Comparison of ENCODE assay signal across 1 cellular context in the genomic region with DNA sequence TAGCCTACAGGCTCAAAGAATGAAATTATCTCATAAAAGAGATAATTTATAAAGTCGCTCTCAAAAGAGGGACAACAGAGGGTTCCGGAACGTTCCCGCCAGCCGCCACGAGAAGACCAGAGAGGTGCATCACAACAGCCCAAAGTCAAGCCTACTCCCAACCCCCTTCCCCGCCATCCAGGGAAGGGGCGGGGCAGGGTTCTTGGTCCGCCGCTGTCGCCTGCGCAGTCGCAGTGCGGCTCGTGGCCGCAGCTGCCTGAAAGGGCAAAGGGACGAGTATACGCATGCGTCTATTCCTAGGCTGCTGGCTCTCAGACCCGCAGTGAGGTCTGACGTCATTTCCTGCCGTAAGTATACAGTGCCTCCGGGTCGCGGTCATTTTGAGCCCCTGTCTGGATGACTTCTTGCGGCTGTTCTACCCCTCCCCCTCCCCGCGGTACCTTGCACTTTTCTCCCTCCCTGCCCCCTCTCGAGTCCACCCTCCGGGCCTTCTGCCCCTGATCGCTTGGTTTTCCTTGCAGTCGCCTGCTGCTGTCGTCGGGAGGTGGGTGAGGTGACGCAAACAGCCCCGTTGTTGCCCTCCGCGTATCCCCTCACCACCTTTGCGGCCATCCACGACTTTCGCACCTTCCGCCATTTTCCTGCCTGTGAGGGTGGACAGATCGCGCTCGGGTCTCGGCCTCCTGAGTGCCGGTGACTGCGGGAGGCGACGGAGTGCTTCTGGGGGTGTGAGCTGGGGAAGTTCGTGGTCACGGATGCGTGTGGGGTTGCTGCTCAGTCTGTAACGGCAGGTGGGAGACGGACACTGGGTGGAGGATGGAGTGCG.
A peak's percentile ranks its signal among the peaks of the same experiment; 100 is the strongest.
TF ChIP-seq lines count a peak whose summit lies in the region.

A gene with protein sequence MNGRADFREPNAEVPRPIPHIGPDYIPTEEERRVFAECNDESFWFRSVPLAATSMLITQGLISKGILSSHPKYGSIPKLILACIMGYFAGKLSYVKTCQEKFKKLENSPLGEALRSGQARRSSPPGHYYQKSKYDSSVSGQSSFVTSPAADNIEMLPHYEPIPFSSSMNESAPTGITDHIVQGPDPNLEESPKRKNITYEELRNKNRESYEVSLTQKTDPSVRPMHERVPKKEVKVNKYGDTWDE (plus strand): TSS at position 383 of the 826 bp plus-strand sequence. CDS start 1,537 bp downstream, outside the sequence.

TF ChIP-seq in K562, 482 proteins besides CTCF, POLR2A, EP300 and RAD21 (continued from another document and continues in another):
- TF ChIP-seq BCL6 (CRISPR knock-in tag; IDR thresholded peaks at IDR 0.05), result no peak
- TF ChIP-seq, protein P1, sequence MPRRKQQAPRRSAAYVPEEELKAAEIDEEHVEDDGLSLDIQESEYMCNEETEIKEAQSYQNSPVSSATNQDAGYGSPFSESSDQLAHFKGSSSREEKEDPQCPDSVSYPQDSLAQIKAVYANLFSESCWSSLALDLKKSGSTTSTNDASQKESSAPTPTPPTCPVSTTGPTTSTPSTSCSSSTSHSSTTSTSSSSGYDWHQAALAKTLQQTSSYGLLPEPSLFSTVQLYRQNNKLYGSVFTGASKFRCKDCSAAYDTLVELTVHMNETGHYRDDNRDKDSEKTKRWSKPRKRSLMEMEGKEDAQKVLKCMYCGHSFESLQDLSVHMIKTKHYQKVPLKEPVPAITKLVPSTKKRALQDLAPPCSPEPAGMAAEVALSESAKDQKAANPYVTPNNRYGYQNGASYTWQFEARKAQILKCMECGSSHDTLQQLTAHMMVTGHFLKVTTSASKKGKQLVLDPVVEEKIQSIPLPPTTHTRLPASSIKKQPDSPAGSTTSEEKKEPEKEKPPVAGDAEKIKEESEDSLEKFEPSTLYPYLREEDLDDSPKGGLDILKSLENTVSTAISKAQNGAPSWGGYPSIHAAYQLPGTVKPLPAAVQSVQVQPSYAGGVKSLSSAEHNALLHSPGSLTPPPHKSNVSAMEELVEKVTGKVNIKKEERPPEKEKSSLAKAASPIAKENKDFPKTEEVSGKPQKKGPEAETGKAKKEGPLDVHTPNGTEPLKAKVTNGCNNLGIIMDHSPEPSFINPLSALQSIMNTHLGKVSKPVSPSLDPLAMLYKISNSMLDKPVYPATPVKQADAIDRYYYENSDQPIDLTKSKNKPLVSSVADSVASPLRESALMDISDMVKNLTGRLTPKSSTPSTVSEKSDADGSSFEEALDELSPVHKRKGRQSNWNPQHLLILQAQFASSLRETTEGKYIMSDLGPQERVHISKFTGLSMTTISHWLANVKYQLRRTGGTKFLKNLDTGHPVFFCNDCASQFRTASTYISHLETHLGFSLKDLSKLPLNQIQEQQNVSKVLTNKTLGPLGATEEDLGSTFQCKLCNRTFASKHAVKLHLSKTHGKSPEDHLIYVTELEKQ (CRISPR knock-in tag; IDR thresholded peaks at IDR 0.05), result no peak
- TF ChIP-seq SRSF3 (IDR thresholded peaks at IDR 0.05; ENCODE audit: insufficient read depth, low read length), result no peak
- TF ChIP-seq, protein P2, sequence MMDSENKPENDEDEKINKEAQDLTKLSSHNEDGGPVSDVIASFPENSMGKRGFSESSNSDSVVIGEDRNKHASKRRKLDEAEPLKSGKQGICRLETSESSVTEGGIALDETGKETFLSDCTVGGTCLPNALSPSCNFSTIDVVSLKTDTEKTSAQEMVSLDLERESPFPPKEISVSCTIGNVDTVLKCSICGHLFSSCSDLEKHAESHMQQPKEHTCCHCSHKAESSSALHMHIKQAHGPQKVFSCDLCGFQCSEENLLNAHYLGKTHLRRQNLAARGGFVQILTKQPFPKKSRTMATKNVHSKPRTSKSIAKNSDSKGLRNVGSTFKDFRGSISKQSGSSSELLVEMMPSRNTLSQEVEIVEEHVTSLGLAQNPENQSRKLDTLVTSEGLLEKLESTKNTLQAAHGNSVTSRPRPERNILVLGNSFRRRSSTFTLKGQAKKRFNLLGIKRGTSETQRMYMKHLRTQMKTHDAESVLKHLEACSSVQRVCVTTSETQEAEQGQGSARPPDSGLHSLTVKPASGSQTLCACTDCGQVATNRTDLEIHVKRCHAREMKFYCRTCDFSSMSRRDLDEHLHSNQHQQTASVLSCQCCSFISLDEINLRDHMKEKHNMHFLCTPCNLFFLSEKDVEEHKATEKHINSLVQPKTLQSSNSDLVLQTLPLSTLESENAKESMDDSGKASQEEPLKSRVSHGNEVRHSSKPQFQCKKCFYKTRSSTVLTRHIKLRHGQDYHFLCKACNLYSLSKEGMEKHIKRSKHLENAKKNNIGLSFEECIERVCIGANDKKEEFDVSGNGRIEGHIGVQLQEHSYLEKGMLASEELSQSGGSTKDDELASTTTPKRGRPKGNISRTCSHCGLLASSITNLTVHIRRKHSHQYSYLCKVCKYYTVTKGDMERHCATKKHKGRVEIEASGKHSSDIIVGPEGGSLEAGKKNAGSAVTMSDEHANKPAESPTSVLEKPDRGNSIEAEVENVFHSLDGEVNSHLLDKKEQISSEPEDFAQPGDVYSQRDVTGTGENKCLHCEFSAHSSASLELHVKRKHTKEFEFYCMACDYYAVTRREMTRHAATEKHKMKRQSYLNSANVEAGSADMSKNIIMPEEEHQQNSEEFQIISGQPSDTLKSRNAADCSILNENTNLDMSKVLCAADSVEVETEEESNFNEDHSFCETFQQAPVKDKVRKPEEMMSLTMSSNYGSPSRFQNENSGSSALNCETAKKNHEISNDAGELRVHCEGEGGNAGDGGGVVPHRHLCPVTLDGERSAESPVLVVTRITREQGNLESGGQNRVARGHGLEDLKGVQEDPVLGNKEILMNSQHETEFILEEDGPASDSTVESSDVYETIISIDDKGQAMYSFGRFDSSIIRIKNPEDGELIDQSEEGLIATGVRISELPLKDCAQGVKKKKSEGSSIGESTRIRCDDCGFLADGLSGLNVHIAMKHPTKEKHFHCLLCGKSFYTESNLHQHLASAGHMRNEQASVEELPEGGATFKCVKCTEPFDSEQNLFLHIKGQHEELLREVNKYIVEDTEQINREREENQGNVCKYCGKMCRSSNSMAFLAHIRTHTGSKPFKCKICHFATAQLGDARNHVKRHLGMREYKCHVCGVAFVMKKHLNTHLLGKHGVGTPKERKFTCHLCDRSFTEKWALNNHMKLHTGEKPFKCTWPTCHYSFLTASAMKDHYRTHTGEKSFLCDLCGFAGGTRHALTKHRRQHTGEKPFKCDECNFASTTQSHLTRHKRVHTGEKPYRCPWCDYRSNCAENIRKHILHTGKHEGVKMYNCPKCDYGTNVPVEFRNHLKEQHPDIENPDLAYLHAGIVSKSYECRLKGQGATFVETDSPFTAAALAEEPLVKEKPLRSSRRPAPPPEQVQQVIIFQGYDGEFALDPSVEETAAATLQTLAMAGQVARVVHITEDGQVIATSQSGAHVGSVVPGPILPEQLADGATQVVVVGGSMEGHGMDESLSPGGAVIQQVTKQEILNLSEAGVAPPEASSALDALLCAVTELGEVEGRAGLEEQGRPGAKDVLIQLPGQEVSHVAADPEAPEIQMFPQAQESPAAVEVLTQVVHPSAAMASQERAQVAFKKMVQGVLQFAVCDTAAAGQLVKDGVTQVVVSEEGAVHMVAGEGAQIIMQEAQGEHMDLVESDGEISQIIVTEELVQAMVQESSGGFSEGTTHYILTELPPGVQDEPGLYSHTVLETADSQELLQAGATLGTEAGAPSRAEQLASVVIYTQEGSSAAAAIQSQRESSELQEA (IDR thresholded peaks at IDR 0.05; ENCODE audit: low read depth), result no peak
- no peak for TF ChIP-seq RBM25 (IDR thresholded peaks at IDR 0.05; ENCODE audit: low read depth, low read length, severe bottlenecking)
- peak; percentile 66 for TF ChIP-seq LEF1 (IDR thresholded peaks at IDR 0.05)
- no peak for TF ChIP-seq POLR2AphosphoS2 (IDR thresholded peaks at IDR 0.05; ENCODE audit: low read length)
- TF ChIP-seq ZNF764 (CRISPR knock-in tag; IDR thresholded peaks at IDR 0.05; ENCODE audit: low read depth), result no peak
- no peak; the same call in 1 of the 2 replicates for TF ChIP-seq SMAD4 (CRISPR knock-in tag; conservative IDR thresholded peaks at IDR 0.05)
- TF ChIP-seq SAP30 (IDR thresholded peaks at IDR 0.05; ENCODE audit: borderline replicate concordance, insufficient read depth, low read depth, low read length, poor library complexity, severe bottlenecking), result peak; percentile 54
- TF ChIP-seq NR4A1 (CRISPR knock-in tag; IDR thresholded peaks at IDR 0.05), result no peak
- TF ChIP-seq NR4A1 (tag; IDR thresholded peaks at IDR 0.05), result peak; percentile 67
- TF ChIP-seq RFX1 (IDR thresholded peaks at IDR 0.05), result no peak
- TF ChIP-seq, protein P3, sequence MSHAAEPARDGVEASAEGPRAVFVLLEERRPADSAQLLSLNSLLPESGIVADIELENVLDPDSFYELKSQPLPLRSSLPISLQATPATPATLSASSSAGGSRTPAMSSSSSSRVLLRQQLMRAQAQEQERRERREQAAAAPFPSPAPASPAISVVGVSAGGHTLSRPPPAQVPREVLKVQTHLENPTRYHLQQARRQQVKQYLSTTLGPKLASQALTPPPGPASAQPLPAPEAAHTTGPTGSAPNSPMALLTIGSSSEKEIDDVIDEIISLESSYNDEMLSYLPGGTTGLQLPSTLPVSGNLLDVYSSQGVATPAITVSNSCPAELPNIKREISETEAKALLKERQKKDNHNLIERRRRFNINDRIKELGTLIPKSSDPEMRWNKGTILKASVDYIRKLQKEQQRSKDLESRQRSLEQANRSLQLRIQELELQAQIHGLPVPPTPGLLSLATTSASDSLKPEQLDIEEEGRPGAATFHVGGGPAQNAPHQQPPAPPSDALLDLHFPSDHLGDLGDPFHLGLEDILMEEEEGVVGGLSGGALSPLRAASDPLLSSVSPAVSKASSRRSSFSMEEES (CRISPR knock-in tag; IDR thresholded peaks at IDR 0.05), result no peak
- peak; percentile 99; the same call in 1 of the 2 replicates for TF ChIP-seq BRD4 (IDR thresholded peaks at IDR 0.05)
- peak; percentile 62 for TF ChIP-seq MTA2 (IDR thresholded peaks at IDR 0.05; ENCODE audit: low read depth)
- TF ChIP-seq KDM2B (CRISPR knock-in tag; IDR thresholded peaks at IDR 0.05), result no peak
- TF ChIP-seq ZNF639 (CRISPR knock-in tag; conservative IDR thresholded peaks at IDR 0.05 in 1 of 2, IDR thresholded peaks at IDR 0.05 in 1 of 2), result peak in 1 of 2 experiments; percentile 84; a peak in 2 of 4 replicates
- peak; percentile 95 for TF ChIP-seq ZBTB2 (IDR thresholded peaks at IDR 0.05)
- TF ChIP-seq PURB (CRISPR knock-in tag; IDR thresholded peaks at IDR 0.05; ENCODE audit: low read depth), result no peak
- TF ChIP-seq KLF6 (CRISPR knock-in tag; IDR thresholded peaks at IDR 0.05; ENCODE audit: borderline replicate concordance), result no peak
- TF ChIP-seq HMGN3 (IDR thresholded peaks at IDR 0.05; ENCODE audit: borderline replicate concordance, extremely low read depth, insufficient read length, low read depth, low read length), result no peak
- TF ChIP-seq CREB3 (tag; conservative IDR thresholded peaks at IDR 0.05; ENCODE audit: low read depth), result no peak
- TF ChIP-seq ZFP36 (IDR thresholded peaks at IDR 0.05; ENCODE audit: low read depth, low read length, partially characterized antibody), result peak; percentile 65
- TF ChIP-seq PBX2 (CRISPR knock-in tag; IDR thresholded peaks at IDR 0.05; ENCODE audit: low read depth), result no peak
- TF ChIP-seq PBX2 (tag; conservative IDR thresholded peaks at IDR 0.05; ENCODE audit: low read depth), result no peak
- TF ChIP-seq GABPB2 (CRISPR knock-in tag; conservative IDR thresholded peaks at IDR 0.05), result no peak
- TF ChIP-seq PHTF2 (CRISPR knock-in tag; IDR thresholded peaks at IDR 0.05), result no peak
- no peak for TF ChIP-seq ZNF655 (CRISPR knock-in tag; IDR thresholded peaks at IDR 0.05)
